In the genomic region with DNA sequence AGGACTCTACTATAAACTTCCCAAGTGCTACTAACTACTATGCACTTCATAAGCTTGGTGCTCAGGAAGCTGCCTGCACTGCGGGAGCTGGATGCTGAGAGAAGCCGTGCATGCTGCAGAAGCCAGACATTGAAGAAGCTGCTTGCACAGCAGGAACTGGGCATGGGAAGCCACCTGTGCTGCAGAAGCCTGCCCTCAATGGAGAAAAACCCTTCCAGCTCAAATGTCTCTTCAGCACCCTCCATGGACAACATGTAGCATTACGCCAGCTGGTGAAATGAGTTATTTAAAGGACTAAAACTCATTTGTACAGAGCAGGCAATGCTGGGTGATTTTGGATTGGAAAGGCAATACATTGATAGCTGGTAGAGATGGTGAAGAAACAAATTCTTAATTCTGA, we compare ENCODE assay signal across 9 cellular contexts.
A peak's percentile ranks its signal among the peaks of the same experiment; 100 is the strongest.
DNase-seq lines count a peak whose midpoint lies in the region; ATAC-seq and TF ChIP-seq lines count a peak whose summit lies in the region.
"Had no signal": no experiment of that assay in that cellular context is flagged by ENCODE, and none has a peak within 500 bp of the region (broad histone marks: within the 10 kb centered on the region; RNA-seq: fewer than 3 reads in every experiment).

No MANE protein-coding gene starts in this region.

- TF ChIP-seq CTCF in mammary epithelial cell (conservative IDR thresholded peaks at IDR 0.05 in 1 of 2, IDR thresholded peaks at IDR 0.05 in 1 of 2; ENCODE audit: extremely low read depth in 1 of 2, insufficient read depth in 1 of 2, low read depth in 1 of 2, low read length in 2 of 2), result peak; percentile 25 to 42
- no peak for TF ChIP-seq CTCF in PC-9 (conservative IDR thresholded peaks at IDR 0.05)

- 100% methylated on average over 1 of the region's 3 CpGs for WGBS in mammary epithelial cell (ENCODE audit: low coverage, missing lambda C conversion rate)

- no peak overlapping the region for H3K4me2 ChIP-seq in mammary epithelial cell (ENCODE audit: insufficient read depth, low read depth, low read length)
- no peak overlapping the region for H3K4me2 ChIP-seq in PC-9

- H4K20me1 ChIP-seq in mammary epithelial cell (ENCODE audit: insufficient read depth, low read length), result no peaks in the 10 kb centered on the region
- H4K20me1 ChIP-seq in PC-9 (ENCODE audit: insufficient read depth), result no peaks in the 10 kb centered on the region

- no peak overlapping the region for H3K27ac ChIP-seq in mammary epithelial cell (ENCODE audit: insufficient read depth, low read depth, low read length)
- H3K27ac ChIP-seq in PC-9, result no peak overlapping the region
- H3K27ac ChIP-seq: suprapubic skin had no signal

- no peaks in the 10 kb centered on the region for H3K27me3 Mint-ChIP-seq in stimulated activated naive CD8-positive, alpha-beta T cell treated with anti-CD3 and anti-CD28 coated beads, Interleukin-15, amount 100 ng/mL, for 72 hours

- H3K9me2 ChIP-seq in PC-9 (ENCODE audit: insufficient read depth), result no peaks in the 10 kb centered on the region

- in situ Hi-C loops in mammary epithelial cell (cut with MboI; ENCODE audit: low sequenced_read_pairs in 2 of 2), result no loop called here

- no peak overlapping the region for H3K27ac Mint-ChIP-seq in stimulated activated naive CD8-positive, alpha-beta T cell treated with anti-CD3 and anti-CD28 coated beads, Interleukin-15, amount 100 ng/mL, for 72 hours

- no peak overlapping the region for H3K4me3 Mint-ChIP-seq in stimulated activated naive CD8-positive, alpha-beta T cell treated with anti-CD3 and anti-CD28 coated beads, Interleukin-15, amount 100 ng/mL, for 72 hours

- H3K4me1 Mint-ChIP-seq in stimulated activated naive CD8-positive, alpha-beta T cell treated with anti-CD3 and anti-CD28 coated beads, Interleukin-15, amount 100 ng/mL, for 72 hours, result no peaks in the 10 kb centered on the region

- H3K9me3 ChIP-seq in mammary epithelial cell (replicated peaks; ENCODE audit: insufficient read depth, low read length) (no peaks in the 10 kb centered on the region), PC-9 (ENCODE audit: insufficient read depth, low read depth) (no peaks in the 10 kb centered on the region)
- H3K9me3 ChIP-seq: suprapubic skin had no signal

- H3K27me3 ChIP-seq in mammary epithelial cell (ENCODE audit: insufficient read depth, low read length) (no peaks in the 10 kb centered on the region), PC-9 (ENCODE audit: insufficient read depth, low read depth) (no peaks in the 10 kb centered on the region; the same call in 1 of the 2 replicates)
- H3K27me3 ChIP-seq: suprapubic skin had no signal

- dilution Hi-C loops in mammary epithelial cell (cut with HindIII; ENCODE audit: low sequenced_read_pairs), result no loop called here

- CTCF ChIA-PET in mammary epithelial cell (lab: Charles Lee; ENCODE audit: low non-redundant PET) (no interaction called here), PC-9 (lab: Charles Lee) (no interaction called here)

- POLR2A ChIA-PET in PC-9 (lab: Charles Lee; ENCODE audit: unreplicated experiment), result no interaction called here

- no peak overlapping the region for H2AFZ ChIP-seq in mammary epithelial cell (ENCODE audit: low read depth, low read length)
- no peak overlapping the region for H2AFZ ChIP-seq in PC-9

- H3K79me2 ChIP-seq in mammary epithelial cell (ENCODE audit: insufficient read depth, low read length), result no peaks in the 10 kb centered on the region
- H3K79me2 ChIP-seq in PC-9 (ENCODE audit: low read depth), result no peaks in the 10 kb centered on the region

- intact Hi-C loops in mammary epithelial cell (cut with micrococcal nuclease) (no loop called here), PC-9 (cut with micrococcal nuclease; ENCODE audit: unreplicated experiment) (no loop called here)

- no peak overlapping the region for H3K9ac ChIP-seq in mammary epithelial cell (ENCODE audit: insufficient read depth, low read length)

- no peaks in the 10 kb centered on the region for H3F3A ChIP-seq in PC-9 (ENCODE audit: insufficient read depth, low read depth)

- ATAC-seq in stimulated activated naive CD8-positive, alpha-beta T cell treated with anti-CD3 and anti-CD28 coated beads, Interleukin-15, amount 100 ng/mL, for 72 hours, result peak; percentile 42
- ATAC-seq in stimulated activated naive CD8-positive, alpha-beta T cell treated with anti-CD3 and anti-CD28 coated beads, Interleukin-15, Interleukin-2, amounts not matched to agents 100 U/mL and 50 U/mL, for 24 hours, result no peak
- ATAC-seq in HG03520 (IDR thresholded peaks at IDR 0.05; ENCODE audit: unreplicated experiment) (no peak), HG03571 (IDR thresholded peaks at IDR 0.05; ENCODE audit: unreplicated experiment) (no peak)

- no peak for DNase-seq in stimulated activated naive CD8-positive, alpha-beta T cell treated with anti-CD3 and anti-CD28 coated beads, Interleukin-15, amount 100 ng/mL, for 72 hours
- no peak for DNase-seq in stimulated activated naive CD8-positive, alpha-beta T cell treated with anti-CD3 and anti-CD28 coated beads, Interleukin-15, Interleukin-2, amounts not matched to agents 100 U/mL and 50 U/mL, for 24 hours
- DNase-seq in NCI-H187 (lab: John Stamatoyannopoulos, UW), result peak; percentile 12 to 36
- no peak for DNase-seq in mammary epithelial cell
- no peak for DNase-seq in PC-9
- no peak for DNase-seq in HCEC 1CT

- no peaks in the 10 kb centered on the region for H3K9me3 Mint-ChIP-seq in stimulated activated naive CD8-positive, alpha-beta T cell treated with anti-CD3 and anti-CD28 coated beads, Interleukin-15, amount 100 ng/mL, for 72 hours

- no peaks in the 10 kb centered on the region for H3K36me3 ChIP-seq in mammary epithelial cell (ENCODE audit: insufficient read depth, low read length)
- H3K36me3 ChIP-seq in PC-9 (ENCODE audit: low read depth), result no peaks in the 10 kb centered on the region
- H3K36me3 ChIP-seq: suprapubic skin had no signal

- H3K4me3 ChIP-seq in mammary epithelial cell (replicated peaks in 1 of 3; ENCODE audit: insufficient read depth in 1 of 3, low read depth in 2 of 3, low read length in 3 of 3), result no peak overlapping the region
- H3K4me3 ChIP-seq in PC-9, result no peak overlapping the region
- H3K4me3 ChIP-seq: suprapubic skin had no signal

- BruUV-seq in mammary epithelial cell (replicated peaks; lab: Mats Ljungman, UMichigan) (no TSS peak), PC-9 (replicated peaks; lab: Mats Ljungman, UMichigan) (no TSS peak)

- no peaks in the 10 kb centered on the region for H3K4me1 ChIP-seq in mammary epithelial cell (ENCODE audit: insufficient read depth, low read length)
- H3K4me1 ChIP-seq in PC-9 (replicated peaks; ENCODE audit: insufficient read depth), result no peaks in the 10 kb centered on the region
- H3K4me1 ChIP-seq: suprapubic skin had no signal

Comparison
In these comparisons a context has a peak if more than half of its experiments do, and no peak if none do; other contexts are left out.
1. DNase-seq: peak in NCI-H187 (2 of 2); none in stimulated activated naive CD8-positive, alpha-beta T cell treated with anti-CD3 and anti-CD28 coated beads, Interleukin-15, amount 100 ng/mL, for 72 hours (0 of 2), stimulated activated naive CD8-positive, alpha-beta T cell treated with anti-CD3 and anti-CD28 coated beads, Interleukin-15, Interleukin-2, amounts not matched to agents 100 U/mL and 50 U/mL, for 24 hours (single experiment), mammary epithelial cell (single experiment), PC-9 (0 of 2) and HCEC 1CT (single experiment).